3 cellular contexts compared by ENCODE assay signal in the genomic region with DNA sequence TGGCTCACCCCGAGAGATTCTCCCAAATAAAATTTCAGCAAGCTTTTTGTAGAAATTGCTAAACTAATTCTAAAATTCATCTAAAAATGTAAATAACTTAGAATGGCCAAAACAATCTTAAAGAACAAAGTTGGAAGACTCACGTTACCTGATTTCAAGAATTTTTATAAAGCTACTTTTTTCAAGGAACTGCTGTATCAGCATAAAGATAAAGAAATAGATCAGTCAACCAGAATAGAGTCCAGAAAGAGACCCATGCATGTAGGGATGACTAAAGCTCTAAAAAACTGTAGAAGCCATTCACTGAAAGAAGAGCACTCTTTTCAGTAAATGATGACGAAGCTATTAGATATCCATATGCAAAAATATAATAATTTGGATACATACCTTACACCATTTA.
A peak's percentile ranks its signal among the peaks of the same experiment; 100 is the strongest.
TF ChIP-seq lines count a peak whose summit lies in the region.

No MANE protein-coding gene starts in this region.

TF ChIP-seq in A549, 52 proteins besides CTCF, POLR2A, EP300 and RAD21:
- TF ChIP-seq CHD4 (IDR thresholded peaks at IDR 0.05; ENCODE audit: borderline replicate concordance) (no peak), HEYL (CRISPR knock-in tag; IDR thresholded peaks at IDR 0.05) (no peak), MAFK (IDR thresholded peaks at IDR 0.05; ENCODE audit: partially characterized antibody) (peak; percentile 79), BHLHE40 (IDR thresholded peaks at IDR 0.05; ENCODE audit: low read depth, low read length) (no peak), CEBPB (IDR thresholded peaks at IDR 0.05) (no peak), KDM5A (IDR thresholded peaks at IDR 0.05) (no peak)
- TF ChIP-seq, protein P1, sequence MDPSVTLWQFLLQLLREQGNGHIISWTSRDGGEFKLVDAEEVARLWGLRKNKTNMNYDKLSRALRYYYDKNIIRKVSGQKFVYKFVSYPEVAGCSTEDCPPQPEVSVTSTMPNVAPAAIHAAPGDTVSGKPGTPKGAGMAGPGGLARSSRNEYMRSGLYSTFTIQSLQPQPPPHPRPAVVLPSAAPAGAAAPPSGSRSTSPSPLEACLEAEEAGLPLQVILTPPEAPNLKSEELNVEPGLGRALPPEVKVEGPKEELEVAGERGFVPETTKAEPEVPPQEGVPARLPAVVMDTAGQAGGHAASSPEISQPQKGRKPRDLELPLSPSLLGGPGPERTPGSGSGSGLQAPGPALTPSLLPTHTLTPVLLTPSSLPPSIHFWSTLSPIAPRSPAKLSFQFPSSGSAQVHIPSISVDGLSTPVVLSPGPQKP (IDR thresholded peaks at IDR 0.05; ENCODE audit: low read depth, low read length), result no peak

TF ChIP-seq in IMR-90, 13 proteins besides CTCF, POLR2A, EP300 and RAD21:
- TF ChIP-seq CEBPB (IDR thresholded peaks at IDR 0.05; ENCODE audit: low read depth, low read length) (no peak), MAFK (IDR thresholded peaks at IDR 0.05; ENCODE audit: low read depth, low read length) (peak; percentile 94)

TF ChIP-seq in H1, 55 proteins besides CTCF, POLR2A, EP300 and RAD21:
- no peak for TF ChIP-seq RXRA (IDR thresholded peaks at IDR 0.05; ENCODE audit: insufficient read depth, low read depth, low read length)
- no peak for TF ChIP-seq SP2 (IDR thresholded peaks at IDR 0.05; ENCODE audit: low read length)
- TF ChIP-seq MAFK (IDR thresholded peaks at IDR 0.05; ENCODE audit: low read depth, low read length), result peak; percentile 83; the same call in 1 of the 2 replicates
- TF ChIP-seq TCF12 (IDR thresholded peaks at IDR 0.05; ENCODE audit: low read depth, low read length), result no peak
- TF ChIP-seq KDM1A (IDR thresholded peaks at IDR 0.05; ENCODE audit: borderline replicate concordance, low read length), result no peak
- TF ChIP-seq RBBP5 (IDR thresholded peaks at IDR 0.05; ENCODE audit: borderline replicate concordance, low read depth, low read length), result no peak
- no peak for TF ChIP-seq SIX5 (IDR thresholded peaks at IDR 0.05; ENCODE audit: low read depth, low read length)
- TF ChIP-seq BACH1 (IDR thresholded peaks at IDR 0.05; ENCODE audit: low read length), result no peak
